Comparison of ENCODE assay signal across 17 cellular contexts in the genomic region with DNA sequence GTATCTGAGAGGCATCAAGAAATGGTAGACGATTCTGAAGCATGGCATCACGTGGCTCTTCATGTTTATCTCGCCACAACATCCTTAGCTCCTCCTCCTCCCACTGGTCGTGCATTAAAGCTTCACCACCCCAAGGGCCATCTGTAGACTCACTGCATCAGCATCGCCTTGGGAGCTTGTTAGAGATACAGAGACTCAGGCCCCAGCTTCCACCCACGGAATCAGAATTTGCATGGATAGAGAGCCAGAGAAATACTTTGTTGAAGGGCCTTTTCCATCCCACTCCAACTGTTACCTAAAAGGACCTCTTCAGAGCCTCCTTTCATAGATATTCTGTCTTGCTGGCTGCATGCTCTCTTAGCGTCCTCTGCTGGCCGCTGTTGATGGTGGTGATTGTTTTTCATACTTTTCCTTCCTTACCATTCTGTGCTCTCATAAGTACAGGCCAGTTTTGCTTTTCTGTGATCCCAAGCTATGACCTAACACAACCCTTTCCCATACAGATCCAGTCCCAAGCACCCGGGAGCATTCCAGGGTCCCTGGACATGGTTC.
"Had no signal": no experiment of that assay in that cellular context is flagged by ENCODE, and none has a peak within 500 bp of the region (broad histone marks: within the 10 kb centered on the region; RNA-seq: fewer than 3 reads in every experiment).

No MANE protein-coding gene starts in this region.

- H3K4me3 ChIP-seq: psoas muscle, right lobe of liver, smooth muscle cell, tibial nerve, vagina had no signal

- H3K4me1 Mint-ChIP-seq: activated CD4-positive, alpha-beta T cell treated with anti-CD3 and anti-CD28 coated beads, Interleukin-2, amount 10 ng/mL, durations not matched to agents 7 days and 5 days; activated naive CD8-positive, alpha-beta T cell treated with anti-CD3 and anti-CD28 coated beads, Interleukin-2, amount 10 ng/mL, durations not matched to agents 7 days and 5 days; nephron had no signal

- DNase-seq: activated CD4-positive, alpha-beta T cell treated with anti-CD3 and anti-CD28 coated beads, Interleukin-2, amount 10 ng/mL, durations not matched to agents 7 days and 5 days; activated CD8-positive, alpha-beta memory T cell treated with anti-CD3 and anti-CD28 coated beads, Interleukin-2, amount 50 U/mL, for 48 hours; activated naive CD8-positive, alpha-beta T cell treated with anti-CD3 and anti-CD28 coated beads, Interleukin-2, amount 10 ng/mL, durations not matched to agents 7 days and 5 days; cortex of kidney; effector CD8-positive, alpha-beta T cell; mesenchymal stem cell; psoas muscle; right lobe of liver; stimulated activated CD4-positive, alpha-beta T cell treated with anti-CD3 and anti-CD28 coated beads, Interleukin-4, amount 100 ng/mL, for 4 hours; stimulated activated CD8-positive, alpha-beta memory T cell treated with anti-CD3 and anti-CD28 coated beads, Interleukin-4, amount 100 ng/mL, for 48 hours; stimulated activated naive CD4-positive, alpha-beta T cell treated with Interleukin-2 at 50 U/mL for 16 hours; substantia nigra had no signal

- H3K36me3 Mint-ChIP-seq: activated naive CD8-positive, alpha-beta T cell treated with anti-CD3 and anti-CD28 coated beads, Interleukin-2, amount 10 ng/mL, durations not matched to agents 7 days and 5 days had no signal

- ATAC-seq: psoas muscle, right lobe of liver had no signal

- H3K27me3 Mint-ChIP-seq: activated CD4-positive, alpha-beta T cell treated with anti-CD3 and anti-CD28 coated beads, Interleukin-2, amount 10 ng/mL, durations not matched to agents 7 days and 5 days; activated naive CD8-positive, alpha-beta T cell treated with anti-CD3 and anti-CD28 coated beads, Interleukin-2, amount 10 ng/mL, durations not matched to agents 7 days and 5 days had no signal

- H3K4me1 ChIP-seq: psoas muscle, right lobe of liver, tibial nerve, vagina had no signal

- H3K27ac ChIP-seq: epithelial cell of prostate, psoas muscle, right lobe of liver, tibial nerve, vagina had no signal

- H3K27ac Mint-ChIP-seq: activated CD4-positive, alpha-beta T cell treated with anti-CD3 and anti-CD28 coated beads, Interleukin-2, amount 10 ng/mL, durations not matched to agents 7 days and 5 days; activated naive CD8-positive, alpha-beta T cell treated with anti-CD3 and anti-CD28 coated beads, Interleukin-2, amount 10 ng/mL, durations not matched to agents 7 days and 5 days; nephron had no signal

- H3K9me3 ChIP-seq: psoas muscle, right lobe of liver, vagina had no signal

- H3K4me3 Mint-ChIP-seq: activated CD4-positive, alpha-beta T cell treated with anti-CD3 and anti-CD28 coated beads, Interleukin-2, amount 10 ng/mL, durations not matched to agents 7 days and 5 days; activated naive CD8-positive, alpha-beta T cell treated with anti-CD3 and anti-CD28 coated beads, Interleukin-2, amount 10 ng/mL, durations not matched to agents 7 days and 5 days; nephron had no signal

- H3K36me3 ChIP-seq: right lobe of liver, tibial nerve, vagina had no signal

- H3K27me3 ChIP-seq: right lobe of liver, tibial nerve, vagina had no signal
